8 cellular contexts compared by ENCODE assay signal in the genomic region with DNA sequence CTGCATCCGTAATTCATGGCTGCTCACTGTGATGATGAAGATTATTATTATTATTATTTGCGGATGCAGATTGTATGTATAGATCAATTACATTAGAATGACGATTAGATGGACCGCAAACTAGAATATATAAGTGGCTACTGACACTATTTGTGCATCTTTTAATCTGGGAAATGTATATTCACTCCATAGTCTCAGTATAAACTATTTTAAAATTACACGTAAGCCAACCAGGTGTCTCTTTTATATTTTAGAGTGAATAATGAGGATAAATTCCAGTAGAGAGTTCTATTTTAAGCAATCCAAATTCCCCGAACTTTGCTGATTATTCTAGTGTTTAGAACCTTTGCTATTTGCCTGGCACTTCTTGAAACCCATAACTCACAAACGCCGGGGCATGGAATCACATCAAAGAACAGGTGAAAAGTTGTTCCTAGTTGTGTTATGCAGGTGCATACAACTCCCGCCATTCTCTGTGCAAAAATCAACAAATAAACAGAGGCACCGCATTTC. TPM values are rescaled to one million over a fixed set of nuclear protein-coding genes. Genes with fewer than 3 reads are reported as not detected.
DNase-seq lines count a peak whose midpoint lies in the region; ATAC-seq and TF ChIP-seq lines count a peak whose summit lies in the region.

No MANE protein-coding gene starts in this region.

- peak overlapping the region; percentile 100 for H3K27ac Mint-ChIP-seq in neural crest cell (ENCODE audit: unreplicated experiment)

- peak overlapping the region; percentile 98 for H3K4me3 Mint-ChIP-seq in neural crest cell

- peaks cover 25% of the 10 kb centered on the region for H3K4me1 Mint-ChIP-seq in neural crest cell

- no peak for TF ChIP-seq CTCF in C4-2B (conservative IDR thresholded peaks at IDR 0.05)
- TF ChIP-seq CTCF in coronary artery (IDR thresholded peaks at IDR 0.05), result no peak
- TF ChIP-seq CTCF in neural crest cell (conservative IDR thresholded peaks at IDR 0.05), result no peak

- DNase-seq in MG63 (no peak), coronary artery (ENCODE audit: low spot score) (no peak), neural crest cell (ENCODE audit: low read depth, low spot score) (no peak), iPS-NIHi7 (ENCODE audit: extremely low spot score) (no peak)

- H3K27ac ChIP-seq in C4-2B (peak overlapping the region; percentile 83), coronary artery (peak overlapping the region; percentile 77 to 97)

- peaks cover 3% of the 10 kb centered on the region for H3K27me3 Mint-ChIP-seq in neural crest cell (ENCODE audit: low read depth)

- no peaks in the 10 kb centered on the region for H3K36me3 Mint-ChIP-seq in neural crest cell (ENCODE audit: low read depth)

- peaks cover 21% of the 10 kb centered on the region for H3K36me3 ChIP-seq in MG63

- H3K9me3 ChIP-seq in MG63, result no peaks in the 10 kb centered on the region

- no peaks in the 10 kb centered on the region for H3K27me3 ChIP-seq in MG63

- ATAC-seq in HG03196 (IDR thresholded peaks at IDR 0.05; ENCODE audit: unreplicated experiment), result no peak
- no peak for ATAC-seq in HG02763 (IDR thresholded peaks at IDR 0.05; ENCODE audit: unreplicated experiment)
- ATAC-seq in GM19035 (IDR thresholded peaks at IDR 0.05; ENCODE audit: unreplicated experiment), result no peak

- H3K9me3 Mint-ChIP-seq in neural crest cell, result no peaks in the 10 kb centered on the region

- peak overlapping the region; percentile 80 for H3K4me3 ChIP-seq in MG63
- peak overlapping the region; percentile 81 for H3K4me3 ChIP-seq in coronary artery

RNA-seq across cellular contexts. Expression of gene ING3, which starts 0.5 kb away (rescaled TPM):
- total RNA-seq in MG63 (2014; rRNA removed; shearing (Covaris generic); ENCODE audit: low replicate concordance), result 14.1 and 19.1 TPM in 2 replicates
- total RNA-seq in neural crest cell, result 26.9 and 28.9 TPM in 2 replicates

RNA-seq across cellular contexts. Expression of gene CPED1, which starts 38.4 kb away (rescaled TPM):
- total RNA-seq in MG63 (2014; rRNA removed; shearing (Covaris generic); ENCODE audit: low replicate concordance), result 3.3 and 3.7 TPM in 2 replicates
- 3.6 and 4.3 TPM in 2 replicates for total RNA-seq in neural crest cell
